8 cellular contexts compared by ENCODE assay signal in the genomic region with DNA sequence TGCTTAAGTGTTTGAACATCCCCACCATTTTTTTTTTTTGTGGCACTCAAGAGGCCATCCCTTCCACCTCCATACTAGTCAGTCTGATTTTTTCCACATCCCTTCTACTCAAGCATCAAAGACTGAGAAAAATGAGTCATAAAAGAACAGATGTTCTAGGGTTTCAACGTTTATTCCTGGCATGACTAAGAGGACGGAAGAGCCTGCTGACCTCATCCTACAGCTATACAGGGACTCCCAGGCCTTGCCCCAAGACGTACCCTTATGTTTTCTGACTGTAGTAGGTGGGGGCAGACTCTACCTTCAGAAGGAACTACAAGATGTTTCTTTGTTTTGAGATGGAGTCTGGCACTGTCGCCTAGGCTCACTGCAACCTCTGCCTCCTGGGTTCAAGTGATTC. TPM values are rescaled to one million over a fixed set of nuclear protein-coding genes. Genes with fewer than 3 reads are reported as not detected.
DNase-seq lines count a peak whose midpoint lies in the region; FAIRE-seq and TF ChIP-seq lines count a peak whose summit lies in the region.

No MANE protein-coding gene starts in this region.

- peaks cover 37% of the 10 kb centered on the region for H3K4me1 ChIP-seq in endothelial cell of umbilical vein (ENCODE audit: control insufficient read depth, extremely low read depth, insufficient read depth, low read length)

- H3K27me3 ChIP-seq in endothelial cell of umbilical vein (ENCODE audit: control insufficient read depth in 2 of 2, insufficient read depth in 2 of 2, low read length in 2 of 2) = peaks cover 9 to 14% of the 10 kb centered on the region in 2 experiments

- POLR2A ChIA-PET in endothelial cell of umbilical vein (lab: Charles Lee) = interaction anchor here (0.6 to 0.7 kb wide), 3 partner anchors 8 to 288 kb away, joined by 3 to 5 read pairs (median 4); no protein-coding TSS in a partner anchor

- H3K79me2 ChIP-seq in endothelial cell of umbilical vein (ENCODE audit: control insufficient read depth, insufficient read depth, low read length) = no peaks in the 10 kb centered on the region

- H3K9me3 ChIP-seq in endothelial cell of umbilical vein (replicated peaks; ENCODE audit: control insufficient read depth, insufficient read depth, low read length) = no peaks in the 10 kb centered on the region

- H3K9ac ChIP-seq in endothelial cell of umbilical vein (replicated peaks; ENCODE audit: extremely low read depth, insufficient read depth, low read length) = no peak overlapping the region

- H3K27ac ChIP-seq in endothelial cell of umbilical vein (ENCODE audit: insufficient read depth, low read depth, low read length) = peak overlapping the region; percentile 43

- no peak overlapping the region for H2AFZ ChIP-seq in endothelial cell of umbilical vein (ENCODE audit: low read depth, low read length)

- H3K4me2 ChIP-seq in endothelial cell of umbilical vein (ENCODE audit: insufficient read depth, low read length) = no peak overlapping the region

- DNase-seq in 8988T (peak; percentile 84), GM10266 (ENCODE audit: extremely low spot score) (peak; percentile 83), NOMO-1 treated with DMSO at 0.1 percent for 48 hours (lab: John Stamatoyannopoulos, UW; ENCODE audit: unreplicated experiment) (peak; percentile 66), endothelial cell of umbilical vein (ENCODE audit: low read depth, low spot score) (peak; percentile 85), mesenteric fat pad (ENCODE audit: low spot score) (no peak), cardiac septum (ENCODE audit: low spot score) (no peak), NCI-H1105 (lab: John Stamatoyannopoulos, UW) (no peak), iPS-NIHi7 (ENCODE audit: extremely low spot score) (no peak)

- no TSS peak for BruUV-seq in endothelial cell of umbilical vein (replicated peaks; lab: Mats Ljungman, UMichigan)

- no peak for TF ChIP-seq POLR2A in endothelial cell of umbilical vein (IDR thresholded peaks at IDR 0.05; ENCODE audit: low read depth, low read length)

- dilution Hi-C loops in endothelial cell of umbilical vein (cut with MboI; ENCODE audit: extremely low pct_ligation_motif_present, low sequenced_read_pairs) = no loop called here

- H3K4me3 ChIP-seq in endothelial cell of umbilical vein (replicated peaks in 1 of 3; ENCODE audit: insufficient read depth in 1 of 3, low read depth in 1 of 3, low read length in 3 of 3) = no peak overlapping the region

- peak; percentile 99 for FAIRE-seq in endothelial cell of umbilical vein (lab: Jason Lieb, UNC)

- intact Hi-C loops in endothelial cell of umbilical vein (cut with micrococcal nuclease) = no loop called here
- intact Hi-C loops in cardiac septum (cut with DNase I) = no loop called here

- TF ChIP-seq CTCF in GM10266 (IDR thresholded peaks at IDR 0.05; ENCODE audit: control insufficient read depth, insufficient read depth, low read depth, missing control alignments) = no peak
- TF ChIP-seq CTCF in endothelial cell of umbilical vein (IDR thresholded peaks at IDR 0.05; ENCODE audit: extremely low read depth in 1 of 2, insufficient read depth in 1 of 2, low read depth in 1 of 2, low read length in 2 of 2) = no peak

- CTCF ChIA-PET in endothelial cell of umbilical vein (lab: Charles Lee) = interaction anchor here (1.7 kb wide), 1 partner anchor 25 kb away, joined by 6 read pairs; no protein-coding TSS in a partner anchor

- H4K20me1 ChIP-seq in endothelial cell of umbilical vein (replicated peaks; ENCODE audit: control insufficient read depth, extremely low read depth, insufficient read depth, low read length) = no peaks in the 10 kb centered on the region

- H3K9me1 ChIP-seq in endothelial cell of umbilical vein (replicated peaks; ENCODE audit: control insufficient read depth, extremely low read depth, insufficient read depth, low read length) = no peaks in the 10 kb centered on the region

- H3K36me3 ChIP-seq in endothelial cell of umbilical vein (ENCODE audit: control insufficient read depth in 2 of 2, extremely low read depth in 1 of 2, insufficient read depth in 2 of 2, low read length in 2 of 2) = no peaks in the 10 kb centered on the region

TF ChIP-seq in endothelial cell of umbilical vein, 7 proteins besides CTCF, POLR2A, EP300 and RAD21:
- peak; percentile 89 for TF ChIP-seq FOS (IDR thresholded peaks at IDR 0.05; ENCODE audit: borderline replicate concordance, insufficient read depth, low read length)
- TF ChIP-seq JUN (IDR thresholded peaks at IDR 0.05; ENCODE audit: borderline replicate concordance, insufficient read depth, insufficient read length, low read depth) = peak; percentile 96
- TF ChIP-seq GATA2 (IDR thresholded peaks at IDR 0.05; ENCODE audit: insufficient read depth, insufficient read length, low read depth, low read length) = no peak
- TF ChIP-seq EZH2 (IDR thresholded peaks at IDR 0.05; ENCODE audit: borderline replicate concordance, low read depth, low read length, severe bottlenecking) = no peak
- peak; percentile 65 for TF ChIP-seq POLR2AphosphoS5 (IDR thresholded peaks at IDR 0.05; ENCODE audit: insufficient read depth, low read depth, low read length)
- TF ChIP-seq MYC (IDR thresholded peaks at IDR 0.05; ENCODE audit: low read depth, low read length) = no peak
- TF ChIP-seq, protein P1, sequence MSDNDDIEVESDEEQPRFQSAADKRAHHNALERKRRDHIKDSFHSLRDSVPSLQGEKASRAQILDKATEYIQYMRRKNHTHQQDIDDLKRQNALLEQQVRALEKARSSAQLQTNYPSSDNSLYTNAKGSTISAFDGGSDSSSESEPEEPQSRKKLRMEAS (IDR thresholded peaks at IDR 0.05; ENCODE audit: insufficient read depth, insufficient read length) = no peak

RNA-seq across cellular contexts. Expression of gene ITPKA, which starts 3.3 kb away (rescaled TPM):
- total RNA-seq in endothelial cell of umbilical vein = 0.18 and 0.66 TPM in 2 replicates
- 0.14 and 0.25 TPM in 2 replicates for polyA plus RNA-seq in endothelial cell of umbilical vein
- 0.09 and 0.13 TPM in 2 replicates for polyA plus RNA-seq in endothelial cell of umbilical vein (2011; cell fraction: cytosol; rRNA removed)
- polyA plus RNA-seq in endothelial cell of umbilical vein (2011; cell fraction: nucleus; rRNA removed) = 0.22 and 1.1 TPM in 2 replicates
- 0.21 TPM in 1 of 2 replicates, not detected in the other for polyA plus RNA-seq in endothelial cell of umbilical vein (2012)
- polyA minus RNA-seq in endothelial cell of umbilical vein = 0.11 TPM in 1 of 2 replicates, not detected in the other
- polyA minus RNA-seq in endothelial cell of umbilical vein (2011; cell fraction: cytosol; rRNA and poly(A)+ RNA removed) = 3.4 TPM
- not detected in 2 replicates for polyA minus RNA-seq in endothelial cell of umbilical vein (2011; cell fraction: nucleus; rRNA and poly(A)+ RNA removed)
- 0.16 TPM for total RNA-seq in mesenteric fat pad
- 1.0 TPM for total RNA-seq in cardiac septum

RNA-seq across cellular contexts. Expression of gene LTK, which starts 23.3 kb away (rescaled TPM):
- total RNA-seq in endothelial cell of umbilical vein (0.15 and 0.21 TPM in 2 replicates), mesenteric fat pad (0.77 TPM), cardiac septum (0.65 TPM)
- polyA plus RNA-seq in endothelial cell of umbilical vein = 0.17 and 0.18 TPM in 2 replicates
- 0.05 and 0.11 TPM in 2 replicates for polyA plus RNA-seq in endothelial cell of umbilical vein (2011; cell fraction: cytosol; rRNA removed)
- 0.55 and 0.56 TPM in 2 replicates for polyA plus RNA-seq in endothelial cell of umbilical vein (2011; cell fraction: nucleus; rRNA removed)
- polyA plus RNA-seq in endothelial cell of umbilical vein (2012) = 0.12 TPM in 1 of 2 replicates, not detected in the other
- polyA minus RNA-seq in endothelial cell of umbilical vein = 0.32 TPM in 1 of 2 replicates, not detected in the other
- not detected for polyA minus RNA-seq in endothelial cell of umbilical vein (2011; cell fraction: cytosol; rRNA and poly(A)+ RNA removed)
- 0.24 TPM in 1 of 2 replicates, not detected in the other for polyA minus RNA-seq in endothelial cell of umbilical vein (2011; cell fraction: nucleus; rRNA and poly(A)+ RNA removed)

RNA-seq across cellular contexts. Expression of gene RPAP1, which starts 53.7 kb away (rescaled TPM):
- 40.0 and 41.3 TPM in 2 replicates for total RNA-seq in endothelial cell of umbilical vein
- polyA plus RNA-seq in endothelial cell of umbilical vein = 18.5 and 18.7 TPM in 2 replicates
- 11.9 and 12.3 TPM in 2 replicates for polyA plus RNA-seq in endothelial cell of umbilical vein (2011; cell fraction: cytosol; rRNA removed)
- polyA plus RNA-seq in endothelial cell of umbilical vein (2011; cell fraction: nucleus; rRNA removed) = 31.7 and 35.9 TPM in 2 replicates
- polyA plus RNA-seq in endothelial cell of umbilical vein (2012) = 27.1 and 29.0 TPM in 2 replicates
- 13.3 and 18.7 TPM in 2 replicates for polyA minus RNA-seq in endothelial cell of umbilical vein
- polyA minus RNA-seq in endothelial cell of umbilical vein (2011; cell fraction: cytosol; rRNA and poly(A)+ RNA removed) = 17.1 TPM
- 21.2 and 21.6 TPM in 2 replicates for polyA minus RNA-seq in endothelial cell of umbilical vein (2011; cell fraction: nucleus; rRNA and poly(A)+ RNA removed)
- 26.7 TPM for total RNA-seq in mesenteric fat pad
- total RNA-seq in cardiac septum = 18.5 TPM

Comparison
In these comparisons a context has a peak if more than half of its experiments do, and no peak if none do; other contexts are left out.
1. DNase-seq: peak in 8988T (single experiment), GM10266 (single experiment), NOMO-1 treated with DMSO at 0.1 percent for 48 hours (single experiment) and endothelial cell of umbilical vein (single experiment); none in mesenteric fat pad (single experiment), cardiac septum (single experiment), NCI-H1105 (single experiment) and iPS-NIHi7 (single experiment).